21 cellular contexts compared by ENCODE assay signal in the genomic region with DNA sequence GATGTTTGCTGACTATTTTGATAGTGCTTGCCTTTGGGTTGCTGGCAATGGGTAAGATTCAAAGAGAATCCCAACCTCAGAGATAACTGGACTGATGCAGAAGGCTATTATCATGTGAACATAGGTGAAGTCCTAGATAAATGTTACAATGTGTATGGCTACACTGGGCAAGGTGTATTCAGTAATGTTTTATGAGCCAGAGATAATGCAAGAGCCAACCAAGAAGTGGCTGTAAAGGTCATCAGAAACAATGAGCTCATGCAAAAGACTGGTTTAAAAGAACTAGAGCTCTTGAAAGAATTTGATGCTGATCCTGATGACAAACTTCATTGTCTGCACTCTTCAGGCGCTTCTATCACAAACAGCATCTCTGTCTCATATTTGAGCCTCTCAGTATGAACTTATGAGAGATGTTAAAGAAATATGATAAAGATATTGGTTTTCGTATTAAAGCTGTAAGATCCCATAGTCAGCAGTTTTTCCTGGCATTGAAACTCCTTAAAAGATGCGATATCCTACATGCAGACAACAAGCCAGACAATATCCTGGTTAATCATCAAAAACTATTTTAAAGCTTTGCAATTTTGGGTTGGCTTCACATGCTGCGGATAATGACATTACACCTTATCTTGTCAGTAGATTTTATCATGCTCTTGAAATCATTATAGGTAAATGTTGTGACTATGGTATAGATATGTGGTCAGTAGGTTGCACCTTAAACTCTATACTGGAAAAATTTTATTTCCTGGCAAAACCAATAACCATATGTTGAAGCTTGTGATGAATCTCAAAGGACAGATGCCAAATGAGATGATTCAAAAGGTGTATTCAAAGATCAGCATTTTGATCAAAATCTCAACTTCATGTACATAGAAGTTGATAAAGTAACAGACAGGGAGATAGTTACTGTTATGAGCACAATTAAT. TPM values are rescaled to one million over a fixed set of nuclear protein-coding genes. Genes with fewer than 3 reads are reported as not detected.
DNase-seq lines count a peak whose midpoint lies in the region; ATAC-seq, FAIRE-seq and TF ChIP-seq lines count a peak whose summit lies in the region.
"Had no signal": no experiment of that assay in that cellular context is flagged by ENCODE, and none has a peak within 500 bp of the region (broad histone marks: within the 10 kb centered on the region; RNA-seq: fewer than 3 reads in every experiment).

No MANE protein-coding gene starts in this region.

- H3K4me2 ChIP-seq in HepG2 (ENCODE audit: low read depth, low read length), result no peak overlapping the region
- H3K4me2 ChIP-seq: BLaER1 had no signal

- H3K27me3 Mint-ChIP-seq in activated CD4-positive, alpha-beta T cell treated with anti-CD3 and anti-CD28 coated beads for 36 hours, result no peaks in the 10 kb centered on the region
- no peaks in the 10 kb centered on the region for H3K27me3 Mint-ChIP-seq in activated CD4-positive, alpha-beta T cell treated with anti-CD3 and anti-CD28 coated beads, Interleukin-2, amount 10 ng/mL, durations not matched to agents 7 days and 5 days
- no peaks in the 10 kb centered on the region for H3K27me3 Mint-ChIP-seq in glutamatergic neuron (ENCODE audit: unreplicated experiment)
- H3K27me3 Mint-ChIP-seq: CD4-positive, alpha-beta memory T cell; IgD-negative memory B cell had no signal

- BruUV-seq in HepG2 (replicated peaks; lab: Mats Ljungman, UMichigan), result no TSS peak

- H3K27me3 ChIP-seq in HepG2 (ENCODE audit: control insufficient read depth in 1 of 2, insufficient read depth in 2 of 2, low read length in 2 of 2) (no peaks in the 10 kb centered on the region), right lobe of liver (no peaks in the 10 kb centered on the region), esophagus muscularis mucosa (no peaks in the 10 kb centered on the region)
- H3K27me3 ChIP-seq: BLaER1 had no signal

- H3K4me1 ChIP-seq in HepG2 (ENCODE audit: insufficient read depth, low read length), result no peaks in the 10 kb centered on the region
- no peaks in the 10 kb centered on the region for H3K4me1 ChIP-seq in right lobe of liver
- H3K4me1 ChIP-seq in esophagus muscularis mucosa, result no peaks in the 10 kb centered on the region
- H3K4me1 ChIP-seq: BLaER1, HAP-1 had no signal

- H3K27ac ChIP-seq in HepG2 (ENCODE audit: extremely low read length, insufficient read depth, low read length) (no peak overlapping the region), right lobe of liver (no peak overlapping the region), esophagus muscularis mucosa (replicated peaks in 1 of 4) (no peak overlapping the region)
- H3K27ac ChIP-seq: 22Rv1, BLaER1, GM23248, HL-60 had no signal

- no peak for TF ChIP-seq RAD21 in HepG2 (CRISPR knock-in tag; IDR thresholded peaks at IDR 0.05)

- no peak overlapping the region for H3K4me3 Mint-ChIP-seq in activated CD4-positive, alpha-beta T cell treated with anti-CD3 and anti-CD28 coated beads for 36 hours
- no peak overlapping the region for H3K4me3 Mint-ChIP-seq in activated CD4-positive, alpha-beta T cell treated with anti-CD3 and anti-CD28 coated beads, Interleukin-2, amount 10 ng/mL, durations not matched to agents 7 days and 5 days
- H3K4me3 Mint-ChIP-seq in glutamatergic neuron (ENCODE audit: unreplicated experiment), result no peak overlapping the region
- H3K4me3 Mint-ChIP-seq: CD14-positive monocyte; CD4-positive, alpha-beta memory T cell; IgD-negative memory B cell had no signal

- no peak overlapping the region for H2AFZ ChIP-seq in HepG2 (ENCODE audit: low read length)
- H2AFZ ChIP-seq: GM23248 had no signal

- H3K9me3 ChIP-seq in HepG2 (ENCODE audit: low read length) (no peaks in the 10 kb centered on the region), right lobe of liver (no peaks in the 10 kb centered on the region), esophagus muscularis mucosa (no peaks in the 10 kb centered on the region)
- H3K9me3 ChIP-seq: BLaER1, HAP-1 had no signal

- peaks cover 2% of the 10 kb centered on the region for H3K36me3 Mint-ChIP-seq in activated CD4-positive, alpha-beta T cell treated with anti-CD3 and anti-CD28 coated beads for 36 hours (ENCODE audit: low read depth)
- H3K36me3 Mint-ChIP-seq in activated CD4-positive, alpha-beta T cell treated with anti-CD3 and anti-CD28 coated beads, Interleukin-2, amount 10 ng/mL, durations not matched to agents 7 days and 5 days (ENCODE audit: low read depth), result no peaks in the 10 kb centered on the region
- H3K36me3 Mint-ChIP-seq in glutamatergic neuron (ENCODE audit: unreplicated experiment), result no peaks in the 10 kb centered on the region
- H3K36me3 Mint-ChIP-seq: CD14-positive monocyte; CD4-positive, alpha-beta memory T cell; IgD-negative memory B cell had no signal

- no peak for FAIRE-seq in HepG2 (lab: Jason Lieb, UNC)
- FAIRE-seq: GM18507 had no signal

- POLR2A ChIA-PET in activated CD4-positive, alpha-beta T cell treated with anti-CD3 and anti-CD28 coated beads for 36 hours (lab: Charles Lee), result no interaction called here
- POLR2A ChIA-PET in activated CD4-positive, alpha-beta T cell treated with anti-CD3 and anti-CD28 coated beads, Interleukin-2, amount 10 ng/mL, durations not matched to agents 7 days and 5 days (lab: Charles Lee), result no interaction called here
- POLR2A ChIA-PET in HepG2 (lab: Yijun Ruan, JAX), result no interaction called here

- no peak for DNase-seq in activated CD4-positive, alpha-beta T cell treated with anti-CD3 and anti-CD28 coated beads for 36 hours
- DNase-seq in activated CD4-positive, alpha-beta T cell treated with anti-CD3 and anti-CD28 coated beads, Interleukin-2, amount 10 ng/mL, durations not matched to agents 7 days and 5 days, result no peak
- DNase-seq in HepG2 (ENCODE audit: low spot score), result no peak
- DNase-seq in right lobe of liver, result no peak
- DNase-seq in esophagus muscularis mucosa (ENCODE audit: extremely low spot score), result peak; percentile 26
- no peak for DNase-seq in NCI-H82 (lab: John Stamatoyannopoulos, UW)
- DNase-seq in glutamatergic neuron, result no peak
- DNase-seq: CD4-positive, alpha-beta memory T cell; DMS153; DMS79; GDM1; GM23248 had no signal

- no peak overlapping the region for H3K9ac ChIP-seq in HepG2 (ENCODE audit: insufficient read depth, low read depth, low read length)
- H3K9ac ChIP-seq: BLaER1, GM23248 had no signal

- H3K9me3 Mint-ChIP-seq in activated CD4-positive, alpha-beta T cell treated with anti-CD3 and anti-CD28 coated beads for 36 hours (ENCODE audit: low read depth), result no peaks in the 10 kb centered on the region
- peaks cover 3% of the 10 kb centered on the region for H3K9me3 Mint-ChIP-seq in activated CD4-positive, alpha-beta T cell treated with anti-CD3 and anti-CD28 coated beads, Interleukin-2, amount 10 ng/mL, durations not matched to agents 7 days and 5 days
- no peaks in the 10 kb centered on the region for H3K9me3 Mint-ChIP-seq in glutamatergic neuron (ENCODE audit: unreplicated experiment)
- H3K9me3 Mint-ChIP-seq: IgD-negative memory B cell had no signal

- in situ Hi-C loops in HepG2 (cut with HindIII; ENCODE audit: extremely low pct_ligation_motif_present, low pct_unique_long_range_greater_than_20kb), result no loop called here

- H3K79me2 ChIP-seq in HepG2 (ENCODE audit: insufficient read depth, low read length), result no peaks in the 10 kb centered on the region

- CTCF ChIA-PET in activated CD4-positive, alpha-beta T cell treated with anti-CD3 and anti-CD28 coated beads for 36 hours (lab: Charles Lee), result interaction anchor here (2.4 kb wide), 1 partner anchor 28 kb away, joined by 5 read pairs; no protein-coding TSS in a partner anchor
- CTCF ChIA-PET in activated CD4-positive, alpha-beta T cell treated with anti-CD3 and anti-CD28 coated beads, Interleukin-2, amount 10 ng/mL, durations not matched to agents 7 days and 5 days (lab: Charles Lee), result interaction anchor here (1.1 to 1.4 kb wide), 2 partner anchors 8 to 15 kb away, joined by 3 read pairs; no protein-coding TSS in a partner anchor
- CTCF ChIA-PET in HepG2 (lab: Yijun Ruan, JAX; ENCODE audit: low intra/inter-chr PET ratio, low total read pairs), result no interaction called here

- intact Hi-C loops in activated CD4-positive, alpha-beta T cell treated with anti-CD3 and anti-CD28 coated beads for 36 hours (cut with DNase I, micrococcal nuclease), result no loop called here
- intact Hi-C loops in HepG2 (cut with micrococcal nuclease; ENCODE audit: unreplicated experiment), result no loop called here
- intact Hi-C loops in right lobe of liver (cut with DNase I), result no loop called here
- intact Hi-C loops in esophagus muscularis mucosa (cut with DNase I), result no loop called here

- peaks cover 26% of the 10 kb centered on the region for H3K4me1 Mint-ChIP-seq in activated CD4-positive, alpha-beta T cell treated with anti-CD3 and anti-CD28 coated beads for 36 hours
- H3K4me1 Mint-ChIP-seq in activated CD4-positive, alpha-beta T cell treated with anti-CD3 and anti-CD28 coated beads, Interleukin-2, amount 10 ng/mL, durations not matched to agents 7 days and 5 days, result peaks cover 10% of the 10 kb centered on the region
- H3K4me1 Mint-ChIP-seq in glutamatergic neuron (ENCODE audit: low read depth, unreplicated experiment), result no peaks in the 10 kb centered on the region
- H3K4me1 Mint-ChIP-seq: IgD-negative memory B cell had no signal

- TF ChIP-seq EP300 in HepG2 (IDR thresholded peaks at IDR 0.05; ENCODE audit: low read depth in 2 of 2, low read length in 2 of 2) (no peak), HepG2 (CRISPR knock-in tag; IDR thresholded peaks at IDR 0.05; ENCODE audit: borderline replicate concordance) (no peak), esophagus muscularis mucosa (IDR thresholded peaks at IDR 0.05) (no peak)

- no peaks in the 10 kb centered on the region for H4K20me1 ChIP-seq in HepG2 (ENCODE audit: insufficient read depth, low read length)
- H4K20me1 ChIP-seq: BLaER1 had no signal

- WGBS in HepG2 (ENCODE audit: low lambda C conversion rate), result 15% methylated on average over 4 of the region's 4 CpGs
- WGBS in right lobe of liver (ENCODE audit: insufficient coverage, low coverage, low lambda C conversion rate, missing lambda C conversion rate), result 94% methylated on average over 3 of the region's 4 CpGs
- 91% methylated on average over 4 of the region's 4 CpGs for WGBS in esophagus muscularis mucosa

- ATAC-seq in activated CD4-positive, alpha-beta T cell treated with anti-CD3 and anti-CD28 coated beads for 36 hours, result peak; percentile 23
- ATAC-seq in HepG2 (no peak), right lobe of liver (no peak)

- H3K36me3 ChIP-seq in HepG2 (replicated peaks in 1 of 2; ENCODE audit: control insufficient read depth in 1 of 2, insufficient read depth in 2 of 2, low read length in 2 of 2) (no peaks in the 10 kb centered on the region), right lobe of liver (no peaks in the 10 kb centered on the region), esophagus muscularis mucosa (no peaks in the 10 kb centered on the region)
- H3K36me3 ChIP-seq: BLaER1, HAP-1 had no signal

- H3K4me3 ChIP-seq in HepG2 (replicated peaks in 1 of 3; ENCODE audit: insufficient read depth in 1 of 3, low read depth in 2 of 3, low read length in 3 of 3) (no peak overlapping the region), right lobe of liver (no peak overlapping the region), esophagus muscularis mucosa (no peak overlapping the region)
- H3K4me3 ChIP-seq: BLaER1, GM23248, HAP-1 had no signal

- no peak for TF ChIP-seq CTCF in HepG2 (CRISPR knock-in tag; IDR thresholded peaks at IDR 0.05)
- no peak for TF ChIP-seq CTCF in right lobe of liver (IDR thresholded peaks at IDR 0.05)
- TF ChIP-seq CTCF in esophagus muscularis mucosa (IDR thresholded peaks at IDR 0.05), result no peak
- TF ChIP-seq CTCF in glutamatergic neuron (IDR thresholded peaks at IDR 0.05; ENCODE audit: partially characterized antibody, unreplicated experiment), result no peak

- no peak overlapping the region for H3K27ac Mint-ChIP-seq in activated CD4-positive, alpha-beta T cell treated with anti-CD3 and anti-CD28 coated beads for 36 hours
- no peak overlapping the region for H3K27ac Mint-ChIP-seq in activated CD4-positive, alpha-beta T cell treated with anti-CD3 and anti-CD28 coated beads, Interleukin-2, amount 10 ng/mL, durations not matched to agents 7 days and 5 days
- H3K27ac Mint-ChIP-seq in glutamatergic neuron (ENCODE audit: unreplicated experiment), result no peak overlapping the region
- H3K27ac Mint-ChIP-seq: CD14-positive monocyte; CD4-positive, alpha-beta memory T cell; IgD-negative memory B cell had no signal

- TF ChIP-seq POLR2A in HepG2 (IDR thresholded peaks at IDR 0.05; ENCODE audit: insufficient read depth in 1 of 2, low read depth in 2 of 2, low read length in 2 of 2) (no peak), right lobe of liver (IDR thresholded peaks at IDR 0.05) (no peak), esophagus muscularis mucosa (IDR thresholded peaks at IDR 0.05; ENCODE audit: low read depth) (no peak)

RNA-seq across cellular contexts. Expression of gene TNFSF15, which starts 41.9 kb away (rescaled TPM):
- under 1 TPM; 0.47 to 0.50 TPM for total RNA-seq in activated CD4-positive, alpha-beta T cell treated with anti-CD3 and anti-CD28 coated beads for 36 hours
- 1 to 10 TPM; 2.0 to 2.5 TPM for total RNA-seq in activated CD4-positive, alpha-beta T cell treated with anti-CD3 and anti-CD28 coated beads, Interleukin-2, amount 10 ng/mL, durations not matched to agents 7 days and 5 days
- total RNA-seq in HepG2 (2016; rRNA removed; fragmentation: Illumina TruSeq; extraction: Trizol), result 0.02 TPM in 1 of 2 replicates, not detected in the other
- not detected in 2 replicates for total RNA-seq in HepG2 (2016; cell fraction: cytosol; rRNA removed; fragmentation: Illumina TruSeq; extraction: Trizol; ENCODE audit: low read depth)
- total RNA-seq in HepG2 (2016; cell fraction: insoluble cytoplasmic fraction; rRNA removed; fragmentation: Illumina TruSeq; extraction: Trizol), result not detected in 2 replicates
- 0.03 TPM in 1 of 2 replicates, not detected in the other for total RNA-seq in HepG2 (2016; cell fraction: membrane; rRNA removed; fragmentation: Illumina TruSeq; extraction: Trizol)
- 0.09 TPM in 1 of 2 replicates, not detected in the other for total RNA-seq in HepG2 (2016; cell fraction: nucleus; rRNA removed; fragmentation: Illumina TruSeq; extraction: Trizol)
- polyA plus RNA-seq in HepG2 (2011; rRNA removed), result 0.03 and 0.12 TPM in 2 replicates
- polyA plus RNA-seq in HepG2 (2011; cell fraction: cytosol; rRNA removed), result 0.03 and 0.08 TPM in 2 replicates
- 0.03 and 0.09 TPM in 2 replicates for polyA plus RNA-seq in HepG2 (2011; cell fraction: nucleus; rRNA removed)
- polyA plus RNA-seq in HepG2 (2012), result 0.04 TPM in 1 of 2 replicates, not detected in the other
- polyA plus RNA-seq in HepG2 (2016; cell fraction: cytosol; fragmentation: Illumina TruSeq; extraction: Trizol; ENCODE audit: low read depth), result not detected in 2 replicates
- not detected in 2 replicates for polyA plus RNA-seq in HepG2 (2016; cell fraction: insoluble cytoplasmic fraction; fragmentation: Illumina TruSeq; extraction: Trizol; ENCODE audit: low read depth)
- not detected in 2 replicates for polyA plus RNA-seq in HepG2 (2016; cell fraction: membrane; fragmentation: Illumina TruSeq; extraction: Trizol; ENCODE audit: low read depth)
- polyA plus RNA-seq in HepG2 (2016; cell fraction: nucleus; fragmentation: Illumina TruSeq; extraction: Trizol; ENCODE audit: insufficient read depth, low read depth), result not detected in 2 replicates
- 0.12 TPM in 1 of 2 replicates, not detected in the other for polyA minus RNA-seq in HepG2 (2011; rRNA and poly(A)+ RNA removed; ENCODE audit: low replicate concordance)
- polyA minus RNA-seq in HepG2 (2011; cell fraction: cytosol; rRNA and poly(A)+ RNA removed), result 0.09 TPM in 1 of 2 replicates, not detected in the other
- polyA minus RNA-seq in HepG2 (2011; cell fraction: nucleus; rRNA and poly(A)+ RNA removed), result 0.13 TPM in 1 of 2 replicates, not detected in the other
- total RNA-seq in right lobe of liver, result under 1 TPM in 5 of 6 experiments, not detected in 1; 0.04 to 0.35 (median 0.06) TPM
- total RNA-seq in esophagus muscularis mucosa, result under 1 TPM; 0.06 to 0.83 (median 0.25) TPM
- total RNA-seq in glutamatergic neuron (ENCODE audit: unreplicated experiment), result not detected
- total RNA-seq: A673, Daoy had no signal
- polyA plus RNA-seq: CD4-positive, alpha-beta memory T cell; GM23248 had no signal
